Comparison of ENCODE assay signal across 19 cellular contexts in genomic region chr10:1413823-1414222, GRCh38.
A peak's percentile ranks its signal among the peaks of the same experiment; 100 is the strongest.
DNase-seq lines count a peak whose midpoint lies in the region; ATAC-seq, FAIRE-seq and TF ChIP-seq lines count a peak whose summit lies in the region.
"Had no signal": no experiment of that assay in that cellular context is flagged by ENCODE, and none has a peak within 500 bp of the region (broad histone marks: within the 10 kb centered on the region; RNA-seq: fewer than 3 reads in every experiment).

No MANE protein-coding gene starts in this region.

- H3K4me1 ChIP-seq in right atrium auricular region: no peaks in the 10 kb centered on the region
- H3K4me1 ChIP-seq in right cardiac atrium (ENCODE audit: control insufficient read depth, insufficient read depth, low read length): no peaks in the 10 kb centered on the region
- H3K4me1 ChIP-seq: Caco-2 had no signal

- no peak for TF ChIP-seq CTCF in right atrium auricular region (IDR thresholded peaks at IDR 0.05)
- no peak for TF ChIP-seq CTCF in chondrocyte (IDR thresholded peaks at IDR 0.05)
- no peak for TF ChIP-seq CTCF in D721Med (IDR thresholded peaks at IDR 0.05; ENCODE audit: insufficient read depth, missing control alignments)

- peak; percentile 47 for DNase-seq in right atrium auricular region (ENCODE audit: low spot score)
- DNase-seq in right cardiac atrium: no peak
- DNase-seq in chondrocyte (ENCODE audit: low spot score): peak; percentile 40
- DNase-seq in left lobe of liver (ENCODE audit: low spot score): peak; percentile 12
- DNase-seq in NCI-H2171 (lab: John Stamatoyannopoulos, UW): no peak
- no peak for DNase-seq in H4 (ENCODE audit: low spot score)
- DNase-seq in D721Med (ENCODE audit: insufficient read length, low spot score): no peak
- DNase-seq: 8988T; Caco-2; CD4-positive, alpha-beta T cell; DMS153; DMS79; GF-D8; GOT3; H9; IMR-90 had no signal

- no peaks in the 10 kb centered on the region for H3K9me3 Mint-ChIP-seq in chondrocyte (ENCODE audit: low read depth)
- H3K9me3 Mint-ChIP-seq: CD4-positive, alpha-beta T cell; H9 had no signal

- 85% methylated on average over 7 of the region's 7 CpGs for WGBS in right cardiac atrium

- H3K27me3 Mint-ChIP-seq in chondrocyte (ENCODE audit: low read depth): no peaks in the 10 kb centered on the region

- H3K27me3 ChIP-seq in right atrium auricular region (no peaks in the 10 kb centered on the region), right cardiac atrium (ENCODE audit: control insufficient read depth, insufficient read depth) (no peaks in the 10 kb centered on the region)

- H3K36me3 Mint-ChIP-seq in chondrocyte (ENCODE audit: low read depth): no peaks in the 10 kb centered on the region

- ATAC-seq in right cardiac atrium: no peak
- ATAC-seq in left lobe of liver: no peak
- ATAC-seq: K562 had no signal

- FAIRE-seq in D721Med (lab: Jason Lieb, UNC): no peak
- FAIRE-seq: HTR-8/SVneo, K562 had no signal

- H3K4me3 ChIP-seq in right atrium auricular region: no peak overlapping the region
- no peak overlapping the region for H3K4me3 ChIP-seq in right cardiac atrium (ENCODE audit: low read length)
- H3K4me3 ChIP-seq: K562 had no signal

- H3K4me3 Mint-ChIP-seq in chondrocyte (ENCODE audit: unreplicated experiment): no peak overlapping the region
- H3K4me3 Mint-ChIP-seq: CD4-positive, alpha-beta T cell; H9 had no signal

- intact Hi-C loops in right cardiac atrium (cut with DNase I): no loop called here

- H3K27ac ChIP-seq in right atrium auricular region (no peak overlapping the region), right cardiac atrium (ENCODE audit: low read length) (no peak overlapping the region)
- H3K27ac ChIP-seq: C4-2B had no signal

- no peaks in the 10 kb centered on the region for H3K36me3 ChIP-seq in right atrium auricular region

- H3K9me3 ChIP-seq in right atrium auricular region (no peaks in the 10 kb centered on the region), right cardiac atrium (ENCODE audit: control insufficient read depth, low read length) (no peaks in the 10 kb centered on the region)

- no peak overlapping the region for H3K27ac Mint-ChIP-seq in chondrocyte (ENCODE audit: unreplicated experiment)
- H3K27ac Mint-ChIP-seq: CD4-positive, alpha-beta T cell had no signal

- H3K4me1 Mint-ChIP-seq in chondrocyte (ENCODE audit: low read depth): no peaks in the 10 kb centered on the region
- H3K4me1 Mint-ChIP-seq: H9 had no signal

Comparison
In these comparisons a context has a peak if more than half of its experiments do, and no peak if none do; other contexts are left out.
1. DNase-seq: peak in right atrium auricular region (single experiment), chondrocyte (single experiment) and left lobe of liver (single experiment); none in right cardiac atrium (0 of 3), NCI-H2171 (single experiment), H4 (single experiment) and D721Med (single experiment).